ENCODE assay signal across 1 cellular context in the genomic region with DNA sequence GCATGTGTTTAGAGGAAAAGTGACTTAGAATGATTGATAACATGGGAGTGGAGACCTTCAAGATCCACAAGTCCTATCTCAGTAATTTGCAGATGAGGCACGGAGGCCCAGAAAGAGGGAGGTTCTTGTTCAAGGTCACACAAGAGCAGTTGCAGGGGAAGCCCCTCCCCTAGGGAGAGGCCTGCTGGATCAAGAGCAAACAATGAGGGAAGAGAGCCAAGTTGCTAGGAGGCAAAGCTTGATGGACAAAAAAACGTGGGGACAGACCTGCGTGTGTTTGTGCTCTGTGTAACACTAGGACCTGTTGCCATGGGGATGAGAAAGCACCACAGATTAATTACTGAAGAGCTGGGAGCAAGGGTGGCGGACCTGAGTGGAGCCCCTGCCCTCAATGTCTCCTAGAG.
TF ChIP-seq lines count a peak whose summit lies in the region.

No MANE protein-coding gene starts in this region.

TF ChIP-seq in HepG2, 621 proteins besides CTCF, POLR2A, EP300 and RAD21 (continued from another document):
- no peak for TF ChIP-seq SPEN (CRISPR knock-in tag; IDR thresholded peaks at IDR 0.05; ENCODE audit: low read depth)
- no peak for TF ChIP-seq ZFAT (CRISPR knock-in tag; conservative IDR thresholded peaks at IDR 0.05)
- no peak for TF ChIP-seq ZNF709 (CRISPR knock-in tag; IDR thresholded peaks at IDR 0.05)
- no peak for TF ChIP-seq HOXA9 (CRISPR knock-in tag; IDR thresholded peaks at IDR 0.05; ENCODE audit: borderline replicate concordance)
- no peak for TF ChIP-seq HIVEP1 (CRISPR knock-in tag; IDR thresholded peaks at IDR 0.05)
- no peak for TF ChIP-seq ZNF383 (CRISPR knock-in tag; IDR thresholded peaks at IDR 0.05; ENCODE audit: borderline replicate concordance)
- TF ChIP-seq SNAI1 (CRISPR knock-in tag; IDR thresholded peaks at IDR 0.05; ENCODE audit: borderline replicate concordance), result no peak
- TF ChIP-seq RBM22 (optimal IDR thresholded peaks at IDR 0.05; ENCODE audit: low read length), result peak; percentile 39
- no peak for TF ChIP-seq ZFY (CRISPR knock-in tag; IDR thresholded peaks at IDR 0.05)
- no peak for TF ChIP-seq ZHX2 (IDR thresholded peaks at IDR 0.05; ENCODE audit: low read depth)
- TF ChIP-seq ZHX2 (CRISPR knock-in tag; IDR thresholded peaks at IDR 0.05; ENCODE audit: borderline replicate concordance), result no peak
- TF ChIP-seq SALL1 (CRISPR knock-in tag; IDR thresholded peaks at IDR 0.05), result peak; percentile 60
- TF ChIP-seq MEIS1 (CRISPR knock-in tag; IDR thresholded peaks at IDR 0.05; ENCODE audit: borderline replicate concordance), result no peak
- TF ChIP-seq CBX2 (IDR thresholded peaks at IDR 0.05; ENCODE audit: low read depth, low read length), result no peak
- no peak for TF ChIP-seq CBX2 (CRISPR knock-in tag; IDR thresholded peaks at IDR 0.05; ENCODE audit: low read depth)
- TF ChIP-seq HNF4G (IDR thresholded peaks at IDR 0.05; ENCODE audit: borderline replicate concordance, low read depth, low read length), result no peak
- TF ChIP-seq HNF4G (CRISPR knock-in tag; IDR thresholded peaks at IDR 0.05; ENCODE audit: borderline replicate concordance, low read depth), result no peak
- no peak for TF ChIP-seq ZMYM2 (CRISPR knock-in tag; IDR thresholded peaks at IDR 0.05)
- TF ChIP-seq ZNF292 (CRISPR knock-in tag; IDR thresholded peaks at IDR 0.05; ENCODE audit: borderline replicate concordance, low read depth), result no peak
- TF ChIP-seq, protein P1, sequence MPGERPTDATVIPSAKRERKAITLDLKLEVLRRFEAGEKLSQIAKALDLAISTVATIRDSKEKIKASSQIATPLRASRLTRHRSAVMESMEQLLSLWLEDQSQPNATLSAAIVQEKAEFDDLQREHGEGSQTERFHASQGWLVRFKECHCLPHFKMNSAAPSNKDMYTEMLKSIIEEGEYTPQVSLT (CRISPR knock-in tag; IDR thresholded peaks at IDR 0.05; ENCODE audit: borderline replicate concordance, low read depth), result no peak
- TF ChIP-seq NFE2L2 (IDR thresholded peaks at IDR 0.05; ENCODE audit: low read length), result no peak
- no peak for TF ChIP-seq ZNF503 (CRISPR knock-in tag; IDR thresholded peaks at IDR 0.05)
